ENCODE assay signal across 1 cellular context in genomic region chr9:136771907-136772306, GRCh38.
TF ChIP-seq lines count a peak whose summit lies in the region.

No MANE protein-coding gene starts in this region.

TF ChIP-seq in IMR-90, 13 proteins besides CTCF, POLR2A, EP300 and RAD21 (continued from another document):
- TF ChIP-seq FOS (IDR thresholded peaks at IDR 0.05; ENCODE audit: low read depth, low read length) (no peak), BHLHE40 (IDR thresholded peaks at IDR 0.05; ENCODE audit: low read depth, low read length) (no peak), RCOR1 (IDR thresholded peaks at IDR 0.05; ENCODE audit: insufficient replicate concordance, low read length) (no peak), SMC3 (IDR thresholded peaks at IDR 0.05; ENCODE audit: low read depth, low read length) (no peak), NFE2L2 (IDR thresholded peaks at IDR 0.05; ENCODE audit: low read depth, low read length) (no peak), ELK1 (IDR thresholded peaks at IDR 0.05; ENCODE audit: borderline replicate concordance, low read depth, low read length) (no peak), MXI1 (IDR thresholded peaks at IDR 0.05; ENCODE audit: borderline replicate concordance, low read depth, low read length) (no peak)
